Comparison of ENCODE assay signal across 8 cellular contexts in genomic region chr1:203216274-203217138, GRCh38. TPM values are rescaled to one million over a fixed set of nuclear protein-coding genes. Genes with fewer than 3 reads are reported as not detected.
DNase-seq lines count a peak whose midpoint lies in the region; ATAC-seq, FAIRE-seq and TF ChIP-seq lines count a peak whose summit lies in the region.

No MANE protein-coding gene starts in this region.

- H3K4me1 ChIP-seq in colonic mucosa (no peaks in the 10 kb centered on the region), left lung (peaks cover 0 to 29% of the 10 kb centered on the region in 2 donors)

- peak; percentile 80 for ATAC-seq in activated CD4-positive, alpha-beta T cell treated with anti-CD3 and anti-CD28 coated beads for 36 hours
- ATAC-seq in left lung (peak; percentile 83), HG02938 (IDR thresholded peaks at IDR 0.05; ENCODE audit: unreplicated experiment) (no peak)

- POLR2A ChIA-PET in activated CD4-positive, alpha-beta T cell treated with anti-CD3 and anti-CD28 coated beads for 36 hours (lab: Charles Lee): no interaction called here

- intact Hi-C loops in activated CD4-positive, alpha-beta T cell treated with anti-CD3 and anti-CD28 coated beads for 36 hours (cut with DNase I, micrococcal nuclease): loop anchor here (1.0 to 2.0 kb wide), 4 partner anchors 44 to 177 kb away; no protein-coding TSS in a partner anchor
- intact Hi-C loops in colonic mucosa (cut with DNase I): loop anchor here (1.0 to 5.0 kb wide), 2 partner anchors 99 to 177 kb away; no protein-coding TSS in a partner anchor
- intact Hi-C loops in left lung (cut with DNase I): loop anchor here in 1 of 2 donors (5.0 kb wide), 2 partner anchors 99 to 179 kb away; no protein-coding TSS in a partner anchor

- no peak overlapping the region for H3K27ac Mint-ChIP-seq in activated CD4-positive, alpha-beta T cell treated with anti-CD3 and anti-CD28 coated beads for 36 hours

- no peak overlapping the region for H3K9ac ChIP-seq in colonic mucosa (ENCODE audit: low read depth in 2 of 2, low read length in 2 of 2)

- H3K36me3 Mint-ChIP-seq in activated CD4-positive, alpha-beta T cell treated with anti-CD3 and anti-CD28 coated beads for 36 hours (ENCODE audit: low read depth): no peaks in the 10 kb centered on the region

- H3K9me3 ChIP-seq in colonic mucosa: no peaks in the 10 kb centered on the region
- H3K9me3 ChIP-seq in left lung: no peaks in the 10 kb centered on the region

- TF ChIP-seq CTCF in AG09309 (IDR thresholded peaks at IDR 0.05; ENCODE audit: control insufficient read depth, insufficient read depth, low read depth, low read length, missing control alignments): peak; percentile 61
- peak; percentile 63 for TF ChIP-seq CTCF in colonic mucosa (IDR thresholded peaks at IDR 0.05)
- peak; percentile 60 to 91 for TF ChIP-seq CTCF in left lung (IDR thresholded peaks at IDR 0.05)

- no peaks in the 10 kb centered on the region for H3K9me3 Mint-ChIP-seq in activated CD4-positive, alpha-beta T cell treated with anti-CD3 and anti-CD28 coated beads for 36 hours (ENCODE audit: low read depth)

- H3K27ac ChIP-seq in colonic mucosa: no peak overlapping the region
- no peak overlapping the region for H3K27ac ChIP-seq in left lung

- H3K27me3 Mint-ChIP-seq in activated CD4-positive, alpha-beta T cell treated with anti-CD3 and anti-CD28 coated beads for 36 hours: peaks cover 7% of the 10 kb centered on the region

- no peak overlapping the region for H3K4me3 Mint-ChIP-seq in activated CD4-positive, alpha-beta T cell treated with anti-CD3 and anti-CD28 coated beads for 36 hours

- CTCF ChIA-PET in activated CD4-positive, alpha-beta T cell treated with anti-CD3 and anti-CD28 coated beads for 36 hours (lab: Charles Lee): interaction anchor here (0.6 to 4.4 kb wide), 44 partner anchors 8 to 1581 kb away, joined by 3 to 67 read pairs (median 4); partner anchors contain the start of gene ADORA1

- H3K4me1 Mint-ChIP-seq in activated CD4-positive, alpha-beta T cell treated with anti-CD3 and anti-CD28 coated beads for 36 hours: no peaks in the 10 kb centered on the region

- H3K36me3 ChIP-seq in colonic mucosa (no peaks in the 10 kb centered on the region), left lung (no peaks in the 10 kb centered on the region)

- H3K4me3 ChIP-seq in AG09309 (ENCODE audit: control insufficient read depth, low read depth, low read length): no peak overlapping the region
- no peak overlapping the region for H3K4me3 ChIP-seq in colonic mucosa
- H3K4me3 ChIP-seq in left lung: no peak overlapping the region

- DNase-seq in AG09309 (ENCODE audit: low read depth) (no peak), H54 (ENCODE audit: insufficient read length, low spot score) (peak; percentile 58), NCI-H446 (lab: John Stamatoyannopoulos, UW) (peak; percentile 60 to 85), colonic mucosa (peak; percentile 68), left lung (peak; percentile 45 to 74)
- peak; percentile 71 for DNase-seq in activated CD4-positive, alpha-beta T cell treated with anti-CD3 and anti-CD28 coated beads for 36 hours
- DNase-seq in stimulated activated CD4-positive, alpha-beta T cell treated with anti-CD3 and anti-CD28 coated beads, TNF-alpha, amount 100 ng/mL, for 4 hours (ENCODE audit: low read depth in 3 of 3): peak in 2 of 3 experiments; percentile 8 to 27

- no peak for FAIRE-seq in H54 (lab: Jason Lieb, UNC)

- TF ChIP-seq POLR2A in H54 (IDR thresholded peaks at IDR 0.05; ENCODE audit: low read depth, low read length): no peak

- H3K27me3 ChIP-seq in colonic mucosa (no peaks in the 10 kb centered on the region), left lung (peaks cover 0 to 19% of the 10 kb centered on the region in 2 donors)

RNA-seq across cellular contexts. Expression of gene CHIT1, which starts 13.0 kb away (rescaled TPM):
- under 1 TPM; 0.63 to 0.80 TPM for total RNA-seq in activated CD4-positive, alpha-beta T cell treated with anti-CD3 and anti-CD28 coated beads for 36 hours
- total RNA-seq in colonic mucosa (under 1 TPM in 1 of 2 donors, not detected in 1; 0.30 TPM), left lung (1 to 10 TPM; 2.0 to 3.0 TPM)

RNA-seq across cellular contexts. Expression of gene CHI3L1, which starts 30.0 kb away (rescaled TPM):
- under 1 TPM; 0.09 to 0.18 TPM for total RNA-seq in activated CD4-positive, alpha-beta T cell treated with anti-CD3 and anti-CD28 coated beads for 36 hours
- total RNA-seq in colonic mucosa: 1 to 10 TPM in 1 of 2 donors, under 1 TPM in 1; 0.61 to 1.3 TPM
- 10 to 100 TPM; 49.7 to 74.9 TPM for total RNA-seq in left lung

RNA-seq across cellular contexts. Expression of gene MYBPH, which starts 40.9 kb away (rescaled TPM):
- total RNA-seq in activated CD4-positive, alpha-beta T cell treated with anti-CD3 and anti-CD28 coated beads for 36 hours: not detected
- total RNA-seq in colonic mucosa (not detected), left lung (1 to 10 TPM in 1 of 2 donors, under 1 TPM in 1; 0.55 to 1.3 TPM)

Comparison
In these comparisons a context has a peak if more than half of its experiments do, and no peak if none do; other contexts are left out.
1. RNA of gene CHI3L1, which starts 30.0 kb away (total RNA-seq): 49.7 to 74.9 TPM in left lung; 0.61 to 1.3 TPM in colonic mucosa and 0.09 to 0.18 TPM in activated CD4-positive, alpha-beta T cell treated with anti-CD3 and anti-CD28 coated beads for 36 hours; every median in the first group is over 10 times any median in the second.
2. Peak in every context shown above with its lines, with median percentiles within 50 percentile points of each other: CTCF ChIP-seq.